Comparison of ENCODE assay signal across 8 cellular contexts in genomic region chrX:108699368-108699767, GRCh38. TPM values are rescaled to one million over a fixed set of nuclear protein-coding genes. Genes with fewer than 3 reads are reported as not detected.
DNase-seq lines count a peak whose midpoint lies in the region; ATAC-seq lines count a peak whose summit lies in the region.

No MANE protein-coding gene starts in this region.

- H3K4me1 Mint-ChIP-seq in activated CD8-positive, alpha-beta T cell treated with anti-CD3 and anti-CD28 coated beads, Interleukin-2, amount 10 ng/mL, durations not matched to agents 7 days and 5 days (ENCODE audit: low read depth), result no peaks in the 10 kb centered on the region

- H3K9me3 Mint-ChIP-seq in activated CD8-positive, alpha-beta T cell treated with anti-CD3 and anti-CD28 coated beads, Interleukin-2, amount 10 ng/mL, durations not matched to agents 7 days and 5 days (ENCODE audit: insufficient read depth), result no peaks in the 10 kb centered on the region

- no peak overlapping the region for H3K27ac Mint-ChIP-seq in activated CD8-positive, alpha-beta T cell treated with anti-CD3 and anti-CD28 coated beads, Interleukin-2, amount 10 ng/mL, durations not matched to agents 7 days and 5 days

- POLR2A ChIA-PET in activated CD8-positive, alpha-beta T cell treated with anti-CD3 and anti-CD28 coated beads, Interleukin-2, amount 10 ng/mL, durations not matched to agents 7 days and 5 days (lab: Charles Lee), result no interaction called here

- DNase-seq in AML-193 (lab: John Stamatoyannopoulos, UW) (peak; percentile 2 to 3), NCI-H1105 treated with DMSO at 0.1 percent for 48 hours (lab: John Stamatoyannopoulos, UW) (peak; percentile 38), dermis blood vessel endothelial cell (peak; percentile 55), pulmonary artery endothelial cell (ENCODE audit: low read depth, low spot score) (peak; percentile 0), amniotic stem cell (lab: John Stamatoyannopoulos, UW) (no peak), left colon (no peak)
- no peak for DNase-seq in activated CD8-positive, alpha-beta T cell treated with anti-CD3 and anti-CD28 coated beads, Interleukin-2, amount 10 ng/mL, durations not matched to agents 7 days and 5 days

- intact Hi-C loops in left colon (cut with DNase I, micrococcal nuclease), result no loop called here

- no peaks in the 10 kb centered on the region for H3K27me3 Mint-ChIP-seq in activated CD8-positive, alpha-beta T cell treated with anti-CD3 and anti-CD28 coated beads, Interleukin-2, amount 10 ng/mL, durations not matched to agents 7 days and 5 days (ENCODE audit: low read depth)

- CTCF ChIA-PET in activated CD8-positive, alpha-beta T cell treated with anti-CD3 and anti-CD28 coated beads, Interleukin-2, amount 10 ng/mL, durations not matched to agents 7 days and 5 days (lab: Charles Lee), result no interaction called here

- H3K4me3 Mint-ChIP-seq in activated CD8-positive, alpha-beta T cell treated with anti-CD3 and anti-CD28 coated beads, Interleukin-2, amount 10 ng/mL, durations not matched to agents 7 days and 5 days, result no peak overlapping the region

- no peaks in the 10 kb centered on the region for H3K36me3 Mint-ChIP-seq in activated CD8-positive, alpha-beta T cell treated with anti-CD3 and anti-CD28 coated beads, Interleukin-2, amount 10 ng/mL, durations not matched to agents 7 days and 5 days (ENCODE audit: low read depth)

- ATAC-seq in GM18861 (IDR thresholded peaks at IDR 0.05; ENCODE audit: unreplicated experiment), result peak; percentile 39
- ATAC-seq in activated CD8-positive, alpha-beta T cell treated with anti-CD3 and anti-CD28 coated beads, Interleukin-2, amount 10 ng/mL, durations not matched to agents 7 days and 5 days, result no peak
- ATAC-seq in left colon, result no peak

RNA-seq across cellular contexts. Expression of gene IRS4, which starts 37.0 kb away (rescaled TPM):
- total RNA-seq in dermis blood vessel endothelial cell (under 0.01 and 0.17 TPM in 2 replicates), pulmonary artery endothelial cell (not detected in 2 replicates), left colon (not detected)
- not detected for total RNA-seq in activated CD8-positive, alpha-beta T cell treated with anti-CD3 and anti-CD28 coated beads, Interleukin-2, amount 10 ng/mL, durations not matched to agents 7 days and 5 days

Comparison
In these comparisons a context has a peak if more than half of its experiments do, and no peak if none do; other contexts are left out.
1. DNase-seq: peak in AML-193 (2 of 2), NCI-H1105 treated with DMSO at 0.1 percent for 48 hours (single experiment), dermis blood vessel endothelial cell (single experiment) and pulmonary artery endothelial cell (single experiment); none in activated CD8-positive, alpha-beta T cell treated with anti-CD3 and anti-CD28 coated beads, Interleukin-2, amount 10 ng/mL, durations not matched to agents 7 days and 5 days (single experiment), amniotic stem cell (single experiment) and left colon (0 of 2).